Comparison of ENCODE assay signal across 13 cellular contexts in the genomic region with DNA sequence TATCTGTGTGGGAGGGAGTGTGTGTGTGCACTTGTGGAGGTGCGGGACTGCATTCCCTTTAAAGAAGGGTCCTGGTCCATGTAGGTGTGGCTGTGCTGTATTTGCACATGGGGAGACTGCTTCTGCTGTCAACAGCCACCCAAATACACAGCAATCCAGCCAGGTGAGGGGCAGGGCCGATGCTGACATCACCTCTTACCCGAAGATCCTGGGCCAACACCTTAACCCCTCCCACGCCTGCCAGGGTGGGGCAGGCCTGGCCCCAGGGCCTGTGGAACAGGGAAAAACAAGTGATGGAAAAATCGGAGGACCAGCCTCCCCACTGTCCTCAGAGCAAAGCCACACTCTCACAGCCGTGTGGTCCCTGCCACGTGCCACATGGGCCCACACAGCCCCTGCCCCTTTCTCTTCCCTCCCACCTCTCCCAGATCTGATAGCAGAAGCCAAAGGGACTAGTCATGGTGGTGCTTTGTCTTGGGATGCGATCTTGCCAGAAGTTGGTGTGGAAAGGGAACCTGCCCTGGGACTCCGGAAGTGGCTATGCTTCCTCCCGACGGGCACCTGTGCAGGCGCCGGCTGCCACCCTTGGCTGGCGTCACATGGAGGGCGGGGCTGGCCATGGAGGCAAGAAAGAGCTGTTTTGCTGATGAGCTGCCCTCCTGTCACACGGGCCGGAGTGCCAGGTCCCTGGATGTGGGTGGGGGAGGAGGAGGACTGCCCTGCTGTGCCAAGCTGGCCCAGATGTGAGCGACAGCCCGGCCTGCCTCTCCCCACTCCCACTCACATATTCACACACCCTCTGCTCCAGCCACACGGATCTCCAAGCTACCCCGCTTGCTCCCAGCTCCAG. TPM values are rescaled to one million over a fixed set of nuclear protein-coding genes. Genes with fewer than 3 reads are reported as not detected.
DNase-seq lines count a peak whose midpoint lies in the region; ATAC-seq and TF ChIP-seq lines count a peak whose summit lies in the region.
"Had no signal": no experiment of that assay in that cellular context is flagged by ENCODE, and none has a peak within 500 bp of the region (broad histone marks: within the 10 kb centered on the region; RNA-seq: fewer than 3 reads in every experiment).

No MANE protein-coding gene starts in this region.

- CTCF ChIA-PET in CD8-positive, alpha-beta T cell (lab: Charles Lee) = no interaction called here

- H3K36me3 Mint-ChIP-seq in CD8-positive, alpha-beta T cell = no peaks in the 10 kb centered on the region
- H3K36me3 Mint-ChIP-seq in T-helper 17 cell (ENCODE audit: low read depth) = peaks cover 3% of the 10 kb centered on the region
- no peaks in the 10 kb centered on the region for H3K36me3 Mint-ChIP-seq in HFFc6 (ENCODE audit: low read depth)

- H3K9me3 ChIP-seq in CD8-positive, alpha-beta T cell (ENCODE audit: low read length) = no peaks in the 10 kb centered on the region
- no peaks in the 10 kb centered on the region for H3K9me3 ChIP-seq in T-helper 17 cell (ENCODE audit: control insufficient read depth, low read length, poor library complexity, severe bottlenecking)
- no peaks in the 10 kb centered on the region for H3K9me3 ChIP-seq in mucosa of descending colon

- H3K4me1 ChIP-seq in CD8-positive, alpha-beta T cell (ENCODE audit: insufficient read depth, low read length) = no peaks in the 10 kb centered on the region
- H3K4me1 ChIP-seq in mucosa of descending colon (ENCODE audit: low read depth) = peaks cover 15% of the 10 kb centered on the region

- no peaks in the 10 kb centered on the region for H3K36me3 ChIP-seq in CD8-positive, alpha-beta T cell (ENCODE audit: insufficient read depth, low read length)
- H3K36me3 ChIP-seq in mucosa of descending colon (ENCODE audit: low read depth) = no peaks in the 10 kb centered on the region
- H3K36me3 ChIP-seq: brain microvascular endothelial cell had no signal

- POLR2A ChIA-PET in CD8-positive, alpha-beta T cell (lab: Charles Lee) = no interaction called here

- H3K4me3 ChIP-seq in CD8-positive, alpha-beta T cell (ENCODE audit: low read depth, low read length) = no peak overlapping the region
- no peak overlapping the region for H3K4me3 ChIP-seq in mucosa of descending colon

- TF ChIP-seq CTCF in CD8-positive, alpha-beta T cell (IDR thresholded peaks at IDR 0.05) = no peak
- TF ChIP-seq CTCF in mucosa of descending colon (IDR thresholded peaks at IDR 0.05) (no peak), HFFc6 (IDR thresholded peaks at IDR 0.05) (no peak)

- peaks cover 53% of the 10 kb centered on the region for H3K27me3 Mint-ChIP-seq in CD8-positive, alpha-beta T cell (ENCODE audit: low read depth)
- H3K27me3 Mint-ChIP-seq in T-helper 17 cell (peaks cover 64% of the 10 kb centered on the region), HFFc6 (ENCODE audit: insufficient read depth) (peaks cover 57% of the 10 kb centered on the region)

- H3K4me3 Mint-ChIP-seq in CD8-positive, alpha-beta T cell = no peak overlapping the region
- H3K4me3 Mint-ChIP-seq in T-helper 17 cell (peak overlapping the region; percentile 9), HFFc6 (no peak overlapping the region)
- H3K4me3 Mint-ChIP-seq: activated T-cell treated with anti-CD3 and anti-CD28 coated beads, Interleukin-2, amount 50 U/mL, for 24 hours; T-helper 1 cell treated with Interleukin-12 subunit alpha and Interleukin-12 subunit beta and Interleukin-4 antibody, amounts not matched to agents 30 μg/mL and 1 μg/mL, for 36 hours had no signal

- peaks cover 4% of the 10 kb centered on the region for H3K4me1 Mint-ChIP-seq in CD8-positive, alpha-beta T cell (ENCODE audit: low read depth)
- H3K4me1 Mint-ChIP-seq in T-helper 17 cell = peaks cover 3% of the 10 kb centered on the region
- no peaks in the 10 kb centered on the region for H3K4me1 Mint-ChIP-seq in HFFc6 (ENCODE audit: low read depth)

- no peak for DNase-seq in CD8-positive, alpha-beta T cell
- peak; percentile 88 for DNase-seq in HPDE6-E6E7 (ENCODE audit: extremely low spot score)
- no peak for DNase-seq in T-helper 17 cell
- DNase-seq in mucosa of descending colon = peak; percentile 91 to 93 (median 91)
- no peak for DNase-seq in HFFc6
- no peak for DNase-seq in NCI-H1092 treated with DMSO at 0.1 percent for 48 hours (lab: John Stamatoyannopoulos, UW)
- no peak for DNase-seq in cerebellum (ENCODE audit: low spot score)
- no peak for DNase-seq in activated CD4-positive, CD25-positive, alpha-beta regulatory T cell treated with anti-CD3 and anti-CD28 coated beads, Interleukin-2, amount 50 U/mL, for 72 hours
- DNase-seq: activated T-cell treated with anti-CD3 and anti-CD28 coated beads, Interleukin-2, amount 50 U/mL, for 24 hours; brain microvascular endothelial cell; COR-L47; NCI-H446 had no signal

- no peak overlapping the region for H3K27ac Mint-ChIP-seq in CD8-positive, alpha-beta T cell
- H3K27ac Mint-ChIP-seq in T-helper 17 cell = no peak overlapping the region
- H3K27ac Mint-ChIP-seq in HFFc6 = no peak overlapping the region
- H3K27ac Mint-ChIP-seq: activated T-cell treated with anti-CD3 and anti-CD28 coated beads, Interleukin-2, amount 50 U/mL, for 24 hours; T-helper 1 cell treated with Interleukin-12 subunit alpha and Interleukin-12 subunit beta and Interleukin-4 antibody, amounts not matched to agents 30 μg/mL and 1 μg/mL, for 36 hours had no signal

- peaks cover 5% of the 10 kb centered on the region for H3K27me3 ChIP-seq in CD8-positive, alpha-beta T cell (ENCODE audit: insufficient read depth, low read length)

- H3K27ac ChIP-seq in CD8-positive, alpha-beta T cell (ENCODE audit: low read depth, low read length) = no peak overlapping the region
- H3K27ac ChIP-seq: brain microvascular endothelial cell had no signal

- no peaks in the 10 kb centered on the region for H3K9me3 Mint-ChIP-seq in CD8-positive, alpha-beta T cell
- no peaks in the 10 kb centered on the region for H3K9me3 Mint-ChIP-seq in HFFc6
- H3K9me3 Mint-ChIP-seq: activated T-cell treated with anti-CD3 and anti-CD28 coated beads, Interleukin-2, amount 50 U/mL, for 24 hours; T-helper 1 cell treated with Interleukin-12 subunit alpha and Interleukin-12 subunit beta and Interleukin-4 antibody, amounts not matched to agents 30 μg/mL and 1 μg/mL, for 36 hours had no signal

- intact Hi-C loops in CD8-positive, alpha-beta T cell (cut with DNase I, micrococcal nuclease) = no loop called here
- intact Hi-C loops in mucosa of descending colon (cut with DNase I, micrococcal nuclease) = no loop called here

- ATAC-seq in CD8-positive, alpha-beta T cell = peak; percentile 20
- ATAC-seq in T-helper 17 cell = no peak
- peak; percentile 94 for ATAC-seq in mucosa of descending colon

RNA-seq across cellular contexts. Expression of gene CASZ1, which starts 7.8 kb away (rescaled TPM):
- total RNA-seq in CD8-positive, alpha-beta T cell = 10 to 100 TPM; 48.0 to 56.5 TPM
- total RNA-seq in T-helper 17 cell (10 to 100 TPM; 20.8 to 21.2 TPM), mucosa of descending colon (100 to 1,000 TPM in 1 of 3 donors, 10 to 100 TPM in 2; 66.5 to 110 (median 84.5) TPM), cerebellum (1.7 TPM)
- total RNA-seq in HFFc6 (2021; fragmentation: NEBNext Ultra II Directional; extraction: Animal tissue kit (Norgen Biotek cat#: 25700)) = under 1 TPM; 0.14 to 0.67 (median 0.43) TPM

Comparison
In these comparisons a context has a peak if more than half of its experiments do, and no peak if none do; other contexts are left out.
1. DNase-seq: peak in HPDE6-E6E7 (single experiment) and mucosa of descending colon (3 of 3); none in CD8-positive, alpha-beta T cell (0 of 7), T-helper 17 cell (0 of 3), HFFc6 (single experiment), NCI-H1092 treated with DMSO at 0.1 percent for 48 hours (single experiment), cerebellum (single experiment) and activated CD4-positive, CD25-positive, alpha-beta regulatory T cell treated with anti-CD3 and anti-CD28 coated beads, Interleukin-2, amount 50 U/mL, for 72 hours (single experiment).